ENCODE assay signal across 2 cellular contexts in genomic region chr7:1934017-1934416, GRCh38.
TF ChIP-seq lines count a peak whose summit lies in the region.

No MANE protein-coding gene starts in this region.

TF ChIP-seq in GM23338, 12 proteins besides CTCF, POLR2A, EP300 and RAD21:
- TF ChIP-seq ZNF462 (CRISPR knock-in tag; IDR thresholded peaks at IDR 0.05) (no peak), ZNF331 (CRISPR knock-in tag; IDR thresholded peaks at IDR 0.05; ENCODE audit: low read depth) (no peak), EZH2 (IDR thresholded peaks at IDR 0.05; ENCODE audit: low read depth, unreplicated experiment) (no peak), NANOG (IDR thresholded peaks at IDR 0.05; ENCODE audit: borderline replicate concordance) (no peak), POLR2AphosphoS5 (IDR thresholded peaks at IDR 0.05; ENCODE audit: low read depth) (no peak), JUNB (IDR thresholded peaks at IDR 0.05; ENCODE audit: unreplicated experiment) (no peak), EZH2phosphoT487 (IDR thresholded peaks at IDR 0.05; ENCODE audit: unreplicated experiment) (no peak), STAT1 (IDR thresholded peaks at IDR 0.05; ENCODE audit: unreplicated experiment) (no peak), REST (IDR thresholded peaks at IDR 0.05; ENCODE audit: unreplicated experiment) (no peak), CREB1 (CRISPR knock-in tag; IDR thresholded peaks at IDR 0.05; ENCODE audit: low read depth) (no peak), ETS1 (IDR thresholded peaks at IDR 0.05) (no peak), ZNF114 (CRISPR knock-in tag; IDR thresholded peaks at IDR 0.05) (no peak)

TF ChIP-seq in H1, 55 proteins besides CTCF, POLR2A, EP300 and RAD21:
- TF ChIP-seq GTF2F1 (IDR thresholded peaks at IDR 0.05; ENCODE audit: borderline replicate concordance, low read depth, low read length) (no peak), ZNF274 (IDR thresholded peaks at IDR 0.05; ENCODE audit: borderline replicate concordance, extremely low read depth, low read length) (no peak), TEAD4 (IDR thresholded peaks at IDR 0.05; ENCODE audit: low read depth, low read length) (no peak), RXRA (IDR thresholded peaks at IDR 0.05; ENCODE audit: insufficient read depth, low read depth, low read length) (no peak), SAP30 (IDR thresholded peaks at IDR 0.05; ENCODE audit: insufficient read depth, insufficient replicate concordance, low read length) (no peak), KDM4A (IDR thresholded peaks at IDR 0.05; ENCODE audit: low read depth, low read length, severe bottlenecking) (no peak), TCF12 (IDR thresholded peaks at IDR 0.05; ENCODE audit: low read depth, low read length) (no peak), TAF1 (IDR thresholded peaks at IDR 0.05; ENCODE audit: low read depth, low read length) (no peak), HDAC6 (IDR thresholded peaks at IDR 0.05; ENCODE audit: low read depth, low read length) (no peak), CHD1 (IDR thresholded peaks at IDR 0.05; ENCODE audit: low read depth, low read length) (no peak), CHD7 (IDR thresholded peaks at IDR 0.05; ENCODE audit: insufficient replicate concordance, low read length) (no peak), YY1 (IDR thresholded peaks at IDR 0.05; ENCODE audit: low read depth, low read length) (no peak), TBP (IDR thresholded peaks at IDR 0.05; ENCODE audit: low read depth, low read length) (no peak), BRCA1 (IDR thresholded peaks at IDR 0.05; ENCODE audit: low read depth, low read length) (no peak), SIRT6 (IDR thresholded peaks at IDR 0.05; ENCODE audit: low read length) (no peak), PHF8 (conservative IDR thresholded peaks at IDR 0.05; ENCODE audit: low read depth, low read length) (no peak), CTBP2 (IDR thresholded peaks at IDR 0.05; ENCODE audit: borderline replicate concordance, insufficient read depth, insufficient read length, low read length) (no peak), ATF3 (IDR thresholded peaks at IDR 0.05; ENCODE audit: insufficient read depth, low read depth, low read length) (no peak), CBX5 (IDR thresholded peaks at IDR 0.05; ENCODE audit: low read depth, low read length) (no peak)
